Comparison of ENCODE assay signal across 1 cellular context in genomic region chr6:71015392-71015791, GRCh38.
TF ChIP-seq lines count a peak whose summit lies in the region.

No MANE protein-coding gene starts in this region.

TF ChIP-seq in H1, 55 proteins besides CTCF, POLR2A, EP300 and RAD21 (continued from another document):
- TF ChIP-seq, protein P1, sequence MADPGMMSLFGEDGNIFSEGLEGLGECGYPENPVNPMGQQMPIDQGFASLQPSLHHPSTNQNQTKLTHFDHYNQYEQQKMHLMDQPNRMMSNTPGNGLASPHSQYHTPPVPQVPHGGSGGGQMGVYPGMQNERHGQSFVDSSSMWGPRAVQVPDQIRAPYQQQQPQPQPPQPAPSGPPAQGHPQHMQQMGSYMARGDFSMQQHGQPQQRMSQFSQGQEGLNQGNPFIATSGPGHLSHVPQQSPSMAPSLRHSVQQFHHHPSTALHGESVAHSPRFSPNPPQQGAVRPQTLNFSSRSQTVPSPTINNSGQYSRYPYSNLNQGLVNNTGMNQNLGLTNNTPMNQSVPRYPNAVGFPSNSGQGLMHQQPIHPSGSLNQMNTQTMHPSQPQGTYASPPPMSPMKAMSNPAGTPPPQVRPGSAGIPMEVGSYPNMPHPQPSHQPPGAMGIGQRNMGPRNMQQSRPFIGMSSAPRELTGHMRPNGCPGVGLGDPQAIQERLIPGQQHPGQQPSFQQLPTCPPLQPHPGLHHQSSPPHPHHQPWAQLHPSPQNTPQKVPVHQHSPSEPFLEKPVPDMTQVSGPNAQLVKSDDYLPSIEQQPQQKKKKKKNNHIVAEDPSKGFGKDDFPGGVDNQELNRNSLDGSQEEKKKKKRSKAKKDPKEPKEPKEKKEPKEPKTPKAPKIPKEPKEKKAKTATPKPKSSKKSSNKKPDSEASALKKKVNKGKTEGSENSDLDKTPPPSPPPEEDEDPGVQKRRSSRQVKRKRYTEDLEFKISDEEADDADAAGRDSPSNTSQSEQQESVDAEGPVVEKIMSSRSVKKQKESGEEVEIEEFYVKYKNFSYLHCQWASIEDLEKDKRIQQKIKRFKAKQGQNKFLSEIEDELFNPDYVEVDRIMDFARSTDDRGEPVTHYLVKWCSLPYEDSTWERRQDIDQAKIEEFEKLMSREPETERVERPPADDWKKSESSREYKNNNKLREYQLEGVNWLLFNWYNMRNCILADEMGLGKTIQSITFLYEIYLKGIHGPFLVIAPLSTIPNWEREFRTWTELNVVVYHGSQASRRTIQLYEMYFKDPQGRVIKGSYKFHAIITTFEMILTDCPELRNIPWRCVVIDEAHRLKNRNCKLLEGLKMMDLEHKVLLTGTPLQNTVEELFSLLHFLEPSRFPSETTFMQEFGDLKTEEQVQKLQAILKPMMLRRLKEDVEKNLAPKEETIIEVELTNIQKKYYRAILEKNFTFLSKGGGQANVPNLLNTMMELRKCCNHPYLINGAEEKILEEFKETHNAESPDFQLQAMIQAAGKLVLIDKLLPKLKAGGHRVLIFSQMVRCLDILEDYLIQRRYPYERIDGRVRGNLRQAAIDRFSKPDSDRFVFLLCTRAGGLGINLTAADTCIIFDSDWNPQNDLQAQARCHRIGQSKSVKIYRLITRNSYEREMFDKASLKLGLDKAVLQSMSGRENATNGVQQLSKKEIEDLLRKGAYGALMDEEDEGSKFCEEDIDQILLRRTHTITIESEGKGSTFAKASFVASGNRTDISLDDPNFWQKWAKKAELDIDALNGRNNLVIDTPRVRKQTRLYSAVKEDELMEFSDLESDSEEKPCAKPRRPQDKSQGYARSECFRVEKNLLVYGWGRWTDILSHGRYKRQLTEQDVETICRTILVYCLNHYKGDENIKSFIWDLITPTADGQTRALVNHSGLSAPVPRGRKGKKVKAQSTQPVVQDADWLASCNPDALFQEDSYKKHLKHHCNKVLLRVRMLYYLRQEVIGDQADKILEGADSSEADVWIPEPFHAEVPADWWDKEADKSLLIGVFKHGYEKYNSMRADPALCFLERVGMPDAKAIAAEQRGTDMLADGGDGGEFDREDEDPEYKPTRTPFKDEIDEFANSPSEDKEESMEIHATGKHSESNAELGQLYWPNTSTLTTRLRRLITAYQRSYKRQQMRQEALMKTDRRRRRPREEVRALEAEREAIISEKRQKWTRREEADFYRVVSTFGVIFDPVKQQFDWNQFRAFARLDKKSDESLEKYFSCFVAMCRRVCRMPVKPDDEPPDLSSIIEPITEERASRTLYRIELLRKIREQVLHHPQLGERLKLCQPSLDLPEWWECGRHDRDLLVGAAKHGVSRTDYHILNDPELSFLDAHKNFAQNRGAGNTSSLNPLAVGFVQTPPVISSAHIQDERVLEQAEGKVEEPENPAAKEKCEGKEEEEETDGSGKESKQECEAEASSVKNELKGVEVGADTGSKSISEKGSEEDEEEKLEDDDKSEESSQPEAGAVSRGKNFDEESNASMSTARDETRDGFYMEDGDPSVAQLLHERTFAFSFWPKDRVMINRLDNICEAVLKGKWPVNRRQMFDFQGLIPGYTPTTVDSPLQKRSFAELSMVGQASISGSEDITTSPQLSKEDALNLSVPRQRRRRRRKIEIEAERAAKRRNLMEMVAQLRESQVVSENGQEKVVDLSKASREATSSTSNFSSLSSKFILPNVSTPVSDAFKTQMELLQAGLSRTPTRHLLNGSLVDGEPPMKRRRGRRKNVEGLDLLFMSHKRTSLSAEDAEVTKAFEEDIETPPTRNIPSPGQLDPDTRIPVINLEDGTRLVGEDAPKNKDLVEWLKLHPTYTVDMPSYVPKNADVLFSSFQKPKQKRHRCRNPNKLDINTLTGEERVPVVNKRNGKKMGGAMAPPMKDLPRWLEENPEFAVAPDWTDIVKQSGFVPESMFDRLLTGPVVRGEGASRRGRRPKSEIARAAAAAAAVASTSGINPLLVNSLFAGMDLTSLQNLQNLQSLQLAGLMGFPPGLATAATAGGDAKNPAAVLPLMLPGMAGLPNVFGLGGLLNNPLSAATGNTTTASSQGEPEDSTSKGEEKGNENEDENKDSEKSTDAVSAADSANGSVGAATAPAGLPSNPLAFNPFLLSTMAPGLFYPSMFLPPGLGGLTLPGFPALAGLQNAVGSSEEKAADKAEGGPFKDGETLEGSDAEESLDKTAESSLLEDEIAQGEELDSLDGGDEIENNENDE (IDR thresholded peaks at IDR 0.05; ENCODE audit: insufficient replicate concordance, low read length) = no peak
- TF ChIP-seq E2F6 (IDR thresholded peaks at IDR 0.05) (no peak), FOSL1 (IDR thresholded peaks at IDR 0.05; ENCODE audit: insufficient read depth, low read depth, low read length) (no peak)
